In the genomic region with DNA sequence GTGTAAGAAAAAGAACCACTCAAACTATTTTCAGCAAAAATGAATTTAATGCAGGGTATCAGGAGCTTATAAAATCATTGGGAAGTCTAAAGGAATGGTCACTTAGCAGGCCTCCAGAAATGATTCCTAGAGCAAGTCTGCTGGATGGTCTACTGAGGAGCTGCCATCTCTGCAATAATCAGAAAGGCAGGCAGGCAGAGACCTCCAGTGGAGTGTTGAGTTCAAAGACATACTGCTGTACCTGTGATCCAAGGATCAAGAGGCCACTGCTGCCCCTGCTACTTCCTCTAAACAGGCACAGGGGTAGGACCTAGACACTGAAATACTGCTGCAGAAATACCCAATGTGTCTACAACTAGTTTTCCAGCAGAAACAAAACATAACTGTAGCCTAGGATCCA, we compare ENCODE assay signal across 12 cellular contexts. TPM values are rescaled to one million over a fixed set of nuclear protein-coding genes. Genes with fewer than 3 reads are reported as not detected.
A peak's percentile ranks its signal among the peaks of the same experiment; 100 is the strongest.
DNase-seq lines count a peak whose midpoint lies in the region; ATAC-seq and TF ChIP-seq lines count a peak whose summit lies in the region.
"Had no signal": no experiment of that assay in that cellular context is flagged by ENCODE, and none has a peak within 500 bp of the region (broad histone marks: within the 10 kb centered on the region; RNA-seq: fewer than 3 reads in every experiment).

No MANE protein-coding gene starts in this region.

- no peak overlapping the region for H3K9ac ChIP-seq in mesendoderm (ENCODE audit: low read length)

- H3K36me3 ChIP-seq in mesendoderm (ENCODE audit: control insufficient read depth, insufficient read depth, low read length) (no peaks in the 10 kb centered on the region), OCI-LY7 (ENCODE audit: insufficient read depth, low read length) (no peaks in the 10 kb centered on the region)
- H3K36me3 ChIP-seq: prostate gland had no signal

- H3K27me3 ChIP-seq in mesendoderm (ENCODE audit: insufficient read depth, low read length, poor library complexity): no peaks in the 10 kb centered on the region

- intact Hi-C loops in OCI-LY7 (cut with micrococcal nuclease; ENCODE audit: unreplicated experiment): no loop called here

- no peak overlapping the region for H3K27ac ChIP-seq in mesendoderm (ENCODE audit: low read depth, low read length)
- no peak overlapping the region for H3K27ac ChIP-seq in OCI-LY7 (ENCODE audit: low read depth, low read length, poor library complexity, severe bottlenecking)
- H3K27ac ChIP-seq: prostate gland had no signal

- no peaks in the 10 kb centered on the region for H3K9me3 ChIP-seq in OCI-LY7 (ENCODE audit: low read length)
- H3K9me3 ChIP-seq: prostate gland had no signal

- no peaks in the 10 kb centered on the region for H3K79me2 ChIP-seq in mesendoderm (ENCODE audit: control insufficient read depth, insufficient read depth, low read length)
- no peaks in the 10 kb centered on the region for H3K79me2 ChIP-seq in OCI-LY7 (ENCODE audit: insufficient read depth, low read depth, low read length)

- no peak overlapping the region for H3K23ac ChIP-seq in mesendoderm (ENCODE audit: low read length)

- POLR2A ChIA-PET in GM10248 (lab: Yijun Ruan, JAX): no interaction called here
- POLR2A ChIA-PET in OCI-LY7 (lab: Charles Lee): interaction anchor here (0.6 to 1.0 kb wide), 3 partner anchors 12 to 561 kb away, joined by 3 to 5 read pairs (median 3); no protein-coding TSS in a partner anchor

- H3K9me3 Mint-ChIP-seq in chondrocyte (ENCODE audit: low read depth): no peaks in the 10 kb centered on the region
- H3K9me3 Mint-ChIP-seq: activated naive CD8-positive, alpha-beta T cell treated with anti-CD3 and anti-CD28 coated beads, Interleukin-2, amount 10 ng/mL, durations not matched to agents 7 days and 5 days had no signal

- no peak overlapping the region for H2BK15ac ChIP-seq in mesendoderm (replicated peaks; ENCODE audit: low read depth)

- H2BK5ac ChIP-seq in mesendoderm (ENCODE audit: low read length): no peak overlapping the region

- no peak for ATAC-seq in HG02840 (IDR thresholded peaks at IDR 0.05; ENCODE audit: low FRiP score, unreplicated experiment)

- no peaks in the 10 kb centered on the region for H3K79me1 ChIP-seq in mesendoderm (ENCODE audit: low read length)

- H3K18ac ChIP-seq in mesendoderm (ENCODE audit: low read length): no peak overlapping the region

- H3K4me1 ChIP-seq in mesendoderm (ENCODE audit: control insufficient read depth, low read depth, low read length) (no peaks in the 10 kb centered on the region), OCI-LY7 (ENCODE audit: insufficient read depth, low read length, poor library complexity, severe bottlenecking) (no peaks in the 10 kb centered on the region)
- H3K4me1 ChIP-seq: prostate gland had no signal

- no TSS peak for BruUV-seq in OCI-LY7 (replicated peaks; lab: Mats Ljungman, UMichigan)

- H3K27ac Mint-ChIP-seq in chondrocyte (ENCODE audit: unreplicated experiment): no peak overlapping the region
- H3K27ac Mint-ChIP-seq: activated naive CD8-positive, alpha-beta T cell treated with anti-CD3 and anti-CD28 coated beads, Interleukin-2, amount 10 ng/mL, durations not matched to agents 7 days and 5 days had no signal

- no peak for DNase-seq in GM10248 (ENCODE audit: extremely low spot score)
- peak; percentile 17 for DNase-seq in NCI-H226
- no peak for DNase-seq in chondrocyte (ENCODE audit: low spot score)
- peak; percentile 36 for DNase-seq in mesendoderm
- no peak for DNase-seq in OCI-LY7 (ENCODE audit: low spot score)
- no peak for DNase-seq in activated T-cell treated with anti-CD3 and anti-CD28 coated beads for 4 hours
- DNase-seq: activated naive CD8-positive, alpha-beta T cell treated with anti-CD3 and anti-CD28 coated beads, Interleukin-2, amount 10 ng/mL, durations not matched to agents 7 days and 5 days; MV-4-11; stimulated activated CD4-positive, alpha-beta T cell treated with anti-CD3 and anti-CD28 coated beads, Interleukin-2, amount 100 ng/mL, for 24 hours; T-helper 2 cell had no signal

- no peak overlapping the region for H2BK120ac ChIP-seq in mesendoderm (ENCODE audit: low read depth, low read length)

- TF ChIP-seq CTCF in GM10248 (IDR thresholded peaks at IDR 0.05; ENCODE audit: control extremely low read depth, extremely low read depth, low read depth, missing control alignments) (peak; percentile 19), chondrocyte (IDR thresholded peaks at IDR 0.05) (peak; percentile 46), OCI-LY7 (conservative IDR thresholded peaks at IDR 0.05; ENCODE audit: low read length) (no peak)

- no peak overlapping the region for H2AFZ ChIP-seq in OCI-LY7 (ENCODE audit: low read length)

- H3K56ac ChIP-seq in mesendoderm (ENCODE audit: low read length): no peak overlapping the region

- H3K4me3 Mint-ChIP-seq in chondrocyte (ENCODE audit: unreplicated experiment): no peak overlapping the region
- H3K4me3 Mint-ChIP-seq: activated naive CD8-positive, alpha-beta T cell treated with anti-CD3 and anti-CD28 coated beads, Interleukin-2, amount 10 ng/mL, durations not matched to agents 7 days and 5 days had no signal

- no peak overlapping the region for H3K4ac ChIP-seq in mesendoderm (ENCODE audit: low read depth, low read length)

- H4K20me1 ChIP-seq in OCI-LY7 (ENCODE audit: insufficient read depth, low read length): no peaks in the 10 kb centered on the region

- H2AK5ac ChIP-seq in mesendoderm (ENCODE audit: low read length): no peak overlapping the region

- H4K8ac ChIP-seq in mesendoderm (ENCODE audit: low read depth, low read length): no peak overlapping the region

- no peaks in the 10 kb centered on the region for H3K27me3 Mint-ChIP-seq in chondrocyte (ENCODE audit: low read depth)

- no peak overlapping the region for H4K5ac ChIP-seq in mesendoderm (ENCODE audit: low read length)

- H3K4me1 Mint-ChIP-seq in chondrocyte (ENCODE audit: low read depth): peaks cover 7% of the 10 kb centered on the region
- H3K4me1 Mint-ChIP-seq: activated naive CD8-positive, alpha-beta T cell treated with anti-CD3 and anti-CD28 coated beads, Interleukin-2, amount 10 ng/mL, durations not matched to agents 7 days and 5 days had no signal

- no peaks in the 10 kb centered on the region for H3K9me2 ChIP-seq in OCI-LY7 (ENCODE audit: insufficient read depth, low read length)

- H3K36me3 Mint-ChIP-seq in chondrocyte (ENCODE audit: low read depth): no peaks in the 10 kb centered on the region
- H3K36me3 Mint-ChIP-seq: activated naive CD8-positive, alpha-beta T cell treated with anti-CD3 and anti-CD28 coated beads, Interleukin-2, amount 10 ng/mL, durations not matched to agents 7 days and 5 days had no signal

- CTCF ChIA-PET in GM10248 (lab: Yijun Ruan, JAX): interaction anchor here (0.8 to 1.7 kb wide), 4 partner anchors 10 to 408 kb away, joined by 3 to 5 read pairs (median 4); partner anchors contain the start of gene SRGAP1
- CTCF ChIA-PET in OCI-LY7 (lab: Charles Lee; ENCODE audit: unreplicated experiment): no interaction called here

- H3K4me3 ChIP-seq in mesendoderm (ENCODE audit: low read length) (no peak overlapping the region), OCI-LY7 (ENCODE audit: low read depth, low read length, poor library complexity, severe bottlenecking) (no peak overlapping the region)
- H3K4me3 ChIP-seq: prostate gland had no signal

- H3K4me2 ChIP-seq in mesendoderm (ENCODE audit: low read length): no peak overlapping the region
- H3K4me2 ChIP-seq in OCI-LY7 (ENCODE audit: low read length): no peak overlapping the region

RNA-seq across cellular contexts. Expression of gene KICS2, which starts 14.5 kb away (rescaled TPM):
- total RNA-seq in chondrocyte (2.9 to 4.2 TPM (median 3.1 TPM) in 3 replicates), OCI-LY7 (2022) (20.4 and 22.2 TPM in 2 replicates)
- polyA plus RNA-seq in mesendoderm (2013, experiment 1 of 2): 3.7 TPM
- 3.8 TPM for polyA plus RNA-seq in mesendoderm (2013, experiment 2 of 2)
- total RNA-seq in OCI-LY7 (2014; rRNA removed; shearing (Covaris generic)): 16.2 and 20.6 TPM in 2 replicates

Comparison
In these comparisons a context has a peak if more than half of its experiments do, and no peak if none do; other contexts are left out.
1. DNase-seq: peak in NCI-H226 (single experiment) and mesendoderm (single experiment); none in GM10248 (single experiment), chondrocyte (single experiment), OCI-LY7 (single experiment) and activated T-cell treated with anti-CD3 and anti-CD28 coated beads for 4 hours (single experiment).